Comparison of ENCODE assay signal across 20 cellular contexts in genomic region chr2:239590995-239591915, GRCh38.
"Had no signal": no experiment of that assay in that cellular context is flagged by ENCODE, and none has a peak within 500 bp of the region (broad histone marks: within the 10 kb centered on the region; RNA-seq: fewer than 3 reads in every experiment).

No MANE protein-coding gene starts in this region.

- H3K9me3 Mint-ChIP-seq: activated CD8-positive, alpha-beta T cell treated with anti-CD3 and anti-CD28 coated beads for 36 hours had no signal

- H3K4me3 ChIP-seq: breast epithelium, gastroesophageal sphincter, lung, neural progenitor cell, pancreas, skin epidermis, upper lobe of left lung had no signal

- H3K27me3 ChIP-seq: neural progenitor cell, pancreas, upper lobe of left lung had no signal

- H3K27ac Mint-ChIP-seq: activated CD8-positive, alpha-beta T cell treated with anti-CD3 and anti-CD28 coated beads for 36 hours; activated T-cell treated with anti-CD3 and anti-CD28 coated beads, Interleukin-2, amount 50 U/mL, for 72 hours had no signal

- H3K9ac ChIP-seq: neural progenitor cell had no signal

- H3K4me3 Mint-ChIP-seq: activated CD8-positive, alpha-beta T cell treated with anti-CD3 and anti-CD28 coated beads for 36 hours; activated T-cell treated with anti-CD3 and anti-CD28 coated beads, Interleukin-2, amount 50 U/mL, for 72 hours; neural progenitor cell had no signal

- H3K36me3 ChIP-seq: breast epithelium, gastroesophageal sphincter, neural progenitor cell, pancreas, upper lobe of left lung had no signal

- H3K36me3 Mint-ChIP-seq: neural progenitor cell had no signal

- ATAC-seq: activated CD8-positive, alpha-beta T cell treated with anti-CD3 and anti-CD28 coated beads for 36 hours; activated T-cell treated with anti-CD3 and anti-CD28 coated beads, Interleukin-2, amount 50 U/mL, for 72 hours; gastroesophageal sphincter; pancreas; stimulated activated naive CD8-positive, alpha-beta T cell treated with anti-CD3 and anti-CD28 coated beads, Interleukin-15, Interleukin-2, amounts not matched to agents 100 U/mL and 50 U/mL, for 24 hours had no signal

- H2AFZ ChIP-seq: neural progenitor cell had no signal

- DNase-seq: activated CD4-positive, alpha-beta T cell treated with anti-CD3 and anti-CD28 coated beads for 4 hours; activated CD8-positive, alpha-beta memory T cell treated with anti-CD3 and anti-CD28 coated beads, Interleukin-2, amount 50 U/mL, for 48 hours; activated CD8-positive, alpha-beta T cell treated with anti-CD3 and anti-CD28 coated beads for 36 hours; activated T-cell treated with anti-CD3 and anti-CD28 coated beads, Interleukin-2, amount 50 U/mL, for 72 hours; anterior cingulate cortex; dermis blood vessel endothelial cell; erythroblast; hypothalamus; kidney glomerular epithelial cell; midbrain; stimulated activated CD4-positive, alpha-beta T cell treated with anti-CD3 and anti-CD28 coated beads, Interleukin-4, amount 100 ng/mL, for 4 hours; stimulated activated CD8-positive, alpha-beta memory T cell treated with anti-CD3 and anti-CD28 coated beads, Interleukin-4, amount 100 ng/mL, for 48 hours; stimulated activated naive CD8-positive, alpha-beta T cell treated with anti-CD3 and anti-CD28 coated beads, Interleukin-15, Interleukin-2, amounts not matched to agents 100 U/mL and 50 U/mL, for 24 hours had no signal

- H3K27ac ChIP-seq: breast epithelium, gastroesophageal sphincter, neural progenitor cell, pancreas, skin epidermis, upper lobe of left lung had no signal

- H3K4me1 ChIP-seq: breast epithelium, gastroesophageal sphincter, neural progenitor cell, pancreas, upper lobe of left lung had no signal

- H3K4me2 ChIP-seq: neural progenitor cell had no signal

- H3K9me3 ChIP-seq: breast epithelium, gastroesophageal sphincter, pancreas, upper lobe of left lung had no signal

- FAIRE-seq: pancreas had no signal
